ENCODE assay signal across 8 cellular contexts in the genomic region with DNA sequence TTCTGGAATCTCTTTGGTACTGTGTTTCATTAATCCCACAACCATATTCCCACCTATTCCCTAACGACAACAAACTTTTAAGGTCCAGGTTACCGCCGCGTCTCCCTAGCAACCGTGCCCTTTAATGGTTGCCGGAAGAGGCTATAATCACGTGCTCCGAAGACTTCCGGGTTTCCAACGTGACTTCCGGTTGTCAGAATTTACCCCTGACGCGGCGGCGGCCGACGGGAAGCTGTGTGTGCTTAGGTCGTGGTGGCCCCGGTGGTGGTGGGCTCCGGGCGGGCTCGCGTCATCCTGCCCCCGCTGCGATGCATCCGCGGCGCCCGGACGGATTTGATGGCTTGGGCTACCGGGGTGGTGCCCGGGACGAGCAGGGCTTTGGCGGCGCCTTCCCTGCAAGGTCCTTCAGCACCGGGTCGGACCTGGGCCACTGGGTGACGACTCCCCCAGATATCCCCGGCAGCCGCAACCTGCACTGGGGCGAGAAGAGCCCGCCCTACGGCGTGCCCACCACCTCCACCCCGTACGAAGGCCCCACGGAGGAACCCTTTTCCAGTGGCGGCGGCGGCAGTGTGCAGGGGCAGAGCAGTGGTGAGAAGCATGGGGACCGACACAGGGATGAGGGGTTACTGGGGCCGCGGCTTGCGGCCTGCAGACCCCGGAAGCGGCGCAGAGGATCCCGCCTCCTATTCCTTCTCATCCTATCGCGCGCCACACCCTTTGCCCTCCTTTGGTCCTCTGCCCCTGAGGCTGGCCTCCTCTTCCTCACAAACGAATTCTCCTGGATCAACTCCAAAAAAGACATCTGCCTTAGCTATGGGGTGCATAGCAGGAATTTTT. TPM values are rescaled to one million over a fixed set of nuclear protein-coding genes. Genes with fewer than 3 reads are reported as not detected.
A peak's percentile ranks its signal among the peaks of the same experiment; 100 is the strongest.
DNase-seq lines count a peak whose midpoint lies in the region; ATAC-seq and TF ChIP-seq lines count a peak whose summit lies in the region.

SLC25A46 (plus strand) TSS at position 196 of the 840 bp plus-strand sequence; CDS start at position 309, 113 bp downstream.

- H3K4me1 ChIP-seq in ACC112 (ENCODE audit: control insufficient read depth, insufficient read depth, low read length, unreplicated experiment) = peaks cover 21% of the 10 kb centered on the region
- H3K4me1 ChIP-seq in spleen = peaks cover 15 to 64% (median 37%) of the 10 kb centered on the region in 6 donors

- no peaks in the 10 kb centered on the region; the same call in 1 of the 2 replicates for H3K36me3 ChIP-seq in ACC112 (ENCODE audit: insufficient read depth, low read length)
- peaks cover 0 to 6% (median 0%) of the 10 kb centered on the region in 6 donors for H3K36me3 ChIP-seq in spleen

- intact Hi-C loops in spleen (cut with DNase I; ENCODE audit: low total_unique reads) = loop anchor here (5.0 kb wide), 1 partner anchor 358 kb away; no protein-coding TSS in a partner anchor

- TF ChIP-seq CTCF in WTC11 (IDR thresholded peaks at IDR 0.05) = no peak
- TF ChIP-seq CTCF in cardiac fibroblast (IDR thresholded peaks at IDR 0.05; ENCODE audit: low read depth, low read length) = no peak
- TF ChIP-seq CTCF in spleen (IDR thresholded peaks at IDR 0.05 in 8 of 11, conservative IDR thresholded peaks at IDR 0.05 in 3 of 11) = no peak

- CTCF ChIA-PET in WTC11 (lab: Charles Lee) = interaction anchor here (0.5 kb wide), 1 partner anchor 77 kb away, joined by 3 read pairs; no protein-coding TSS in a partner anchor

- no peaks in the 10 kb centered on the region for H3K9me3 Mint-ChIP-seq in WTC11
- peaks cover 0 to 1% (median 0%) of the 10 kb centered on the region in 6 donors for H3K9me3 Mint-ChIP-seq in immature natural killer cell

- peak in 2 of 3 donors; percentile 73 to 76 for TF ChIP-seq POLR2A in spleen (IDR thresholded peaks at IDR 0.05)

- H3K27me3 Mint-ChIP-seq in WTC11 (ENCODE audit: low read depth) = peaks cover 14% of the 10 kb centered on the region
- H3K27me3 Mint-ChIP-seq in immature natural killer cell (ENCODE audit: low read depth in 3 of 3) = peaks cover 15 to 19% (median 19%) of the 10 kb centered on the region in 3 donors

- POLR2A ChIA-PET in WTC11 (lab: Charles Lee) = no interaction called here

- H3K4me3 Mint-ChIP-seq in WTC11 (peak within 1 kb of the TSS; percentile 96), immature natural killer cell (peak within 1 kb of the TSS; percentile 97 to 100 (median 99))

- peak within 1 kb of the TSS; percentile 99 for H2AFZ ChIP-seq in ACC112 (ENCODE audit: low read length, unreplicated experiment)

- H3K4me1 Mint-ChIP-seq in WTC11 (peaks cover 4% of the 10 kb centered on the region; the same call in 1 of the 2 replicates), immature natural killer cell (peaks cover 27 to 52% of the 10 kb centered on the region in 2 donors)

- H3K79me2 ChIP-seq in ACC112 (ENCODE audit: control insufficient read depth, insufficient read depth, low read length, unreplicated experiment) = peaks cover 31% of the 10 kb centered on the region

- DNase-seq in NCI-H2196 treated with DMSO at 0.1 percent for 48 hours (lab: John Stamatoyannopoulos, UW; ENCODE audit: unreplicated experiment) (peak; percentile 78), WTC11 (ENCODE audit: low spot score) (peak; percentile 82), cardiac fibroblast (ENCODE audit: low read depth in 2 of 2) (peak; percentile 90 to 91), immature natural killer cell (peak; percentile 92 to 93 (median 92)), spleen (peak; percentile 95)

- H3K36me3 Mint-ChIP-seq in WTC11 (no peaks in the 10 kb centered on the region), immature natural killer cell (peaks cover 0 to 4% (median 0%) of the 10 kb centered on the region in 3 donors)

- H3K27ac ChIP-seq in ACC112 (ENCODE audit: low read depth, low read length) = peak within 1 kb of the TSS; percentile 61
- peak within 1 kb of the TSS; percentile 80 to 97 (median 94) for H3K27ac ChIP-seq in spleen

- H3K27me3 ChIP-seq in ACC112 (ENCODE audit: insufficient read depth, low read length) = no peaks in the 10 kb centered on the region
- peaks cover 0 to 5% (median 0%) of the 10 kb centered on the region in 7 donors for H3K27me3 ChIP-seq in spleen (replicated peaks in 1 of 7)

- 0% methylated on average over 23 to 62 of the region's 62 CpGs for WGBS in spleen, 5 donors

- 0 out of 2 replicates have a peak within 1 kb of the TSS, but pooled peaks have one; percentile 60 for H3K27ac Mint-ChIP-seq in WTC11
- peak within 1 kb of the TSS; percentile 96 to 100 (median 98) for H3K27ac Mint-ChIP-seq in immature natural killer cell

- peak; percentile 92 for ATAC-seq in GM18868 (IDR thresholded peaks at IDR 0.05; ENCODE audit: unreplicated experiment)
- ATAC-seq in HG03108 (IDR thresholded peaks at IDR 0.05; ENCODE audit: unreplicated experiment) = peak; percentile 93
- ATAC-seq in WTC11 = peak; percentile 88

- peak within 1 kb of the TSS; percentile 80 for H3K4me3 ChIP-seq in ACC112 (ENCODE audit: low read depth, low read length)
- peak within 1 kb of the TSS; percentile 91 to 98 for H3K4me3 ChIP-seq in cardiac fibroblast (replicated peaks in 1 of 2; ENCODE audit: low read depth in 2 of 2, low read length in 2 of 2)
- peak within 1 kb of the TSS; percentile 71 to 94 (median 92) for H3K4me3 ChIP-seq in spleen

- no peaks in the 10 kb centered on the region for H3K9me3 ChIP-seq in spleen

TF ChIP-seq in WTC11, 78 proteins besides CTCF, POLR2A, EP300 and RAD21 (continues in another document):
- TF ChIP-seq ZNF416 (CRISPR knock-in tag; IDR thresholded peaks at IDR 0.05) (no peak), JAZF1 (CRISPR knock-in tag; IDR thresholded peaks at IDR 0.05) (no peak), OVOL2 (CRISPR knock-in tag; IDR thresholded peaks at IDR 0.05; ENCODE audit: borderline replicate concordance) (no peak), TEAD1 (CRISPR knock-in tag; IDR thresholded peaks at IDR 0.05) (peak; percentile 68; the same call in 1 of the 2 replicates), MAX (CRISPR knock-in tag; IDR thresholded peaks at IDR 0.05) (peak; percentile 67), ZNF671 (CRISPR knock-in tag; IDR thresholded peaks at IDR 0.05) (no peak), FOXJ3 (CRISPR knock-in tag; IDR thresholded peaks at IDR 0.05; ENCODE audit: borderline replicate concordance) (no peak), SMAD4 (CRISPR knock-in tag; IDR thresholded peaks at IDR 0.05) (no peak), ZMAT4 (CRISPR knock-in tag; IDR thresholded peaks at IDR 0.05) (no peak), ETV6 (CRISPR knock-in tag; IDR thresholded peaks at IDR 0.05) (peak; percentile 41; the same call in 1 of the 2 replicates), ZSCAN18 (CRISPR knock-in tag; IDR thresholded peaks at IDR 0.05) (no peak)
- TF ChIP-seq, protein P1, sequence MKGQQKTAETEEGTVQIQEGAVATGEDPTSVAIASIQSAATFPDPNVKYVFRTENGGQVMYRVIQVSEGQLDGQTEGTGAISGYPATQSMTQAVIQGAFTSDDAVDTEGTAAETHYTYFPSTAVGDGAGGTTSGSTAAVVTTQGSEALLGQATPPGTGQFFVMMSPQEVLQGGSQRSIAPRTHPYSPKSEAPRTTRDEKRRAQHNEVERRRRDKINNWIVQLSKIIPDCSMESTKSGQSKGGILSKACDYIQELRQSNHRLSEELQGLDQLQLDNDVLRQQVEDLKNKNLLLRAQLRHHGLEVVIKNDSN (CRISPR knock-in tag; IDR thresholded peaks at IDR 0.05) = peak; percentile 96

RNA-seq across cellular contexts. Expression of gene SLC25A46, which starts in this region (rescaled TPM):
- total RNA-seq in WTC11 (2021) (19.2 to 20.7 TPM (median 20.5 TPM) in 3 replicates), spleen (10 to 100 TPM; 33.4 to 59.7 (median 42.3) TPM)
- polyA plus RNA-seq in immature natural killer cell (10 to 100 TPM; 29.0 to 52.2 (median 32.5) TPM), spleen (10 to 100 TPM; 14.1 to 20.7 (median 14.1) TPM)

Comparison
In these comparisons a context has a peak if more than half of its experiments do, and no peak if none do; other contexts are left out.
1. Peak in every context shown above with its lines: DNase-seq, ATAC-seq, H3K4me3 ChIP-seq and H3K27ac ChIP-seq.